In the genomic region with DNA sequence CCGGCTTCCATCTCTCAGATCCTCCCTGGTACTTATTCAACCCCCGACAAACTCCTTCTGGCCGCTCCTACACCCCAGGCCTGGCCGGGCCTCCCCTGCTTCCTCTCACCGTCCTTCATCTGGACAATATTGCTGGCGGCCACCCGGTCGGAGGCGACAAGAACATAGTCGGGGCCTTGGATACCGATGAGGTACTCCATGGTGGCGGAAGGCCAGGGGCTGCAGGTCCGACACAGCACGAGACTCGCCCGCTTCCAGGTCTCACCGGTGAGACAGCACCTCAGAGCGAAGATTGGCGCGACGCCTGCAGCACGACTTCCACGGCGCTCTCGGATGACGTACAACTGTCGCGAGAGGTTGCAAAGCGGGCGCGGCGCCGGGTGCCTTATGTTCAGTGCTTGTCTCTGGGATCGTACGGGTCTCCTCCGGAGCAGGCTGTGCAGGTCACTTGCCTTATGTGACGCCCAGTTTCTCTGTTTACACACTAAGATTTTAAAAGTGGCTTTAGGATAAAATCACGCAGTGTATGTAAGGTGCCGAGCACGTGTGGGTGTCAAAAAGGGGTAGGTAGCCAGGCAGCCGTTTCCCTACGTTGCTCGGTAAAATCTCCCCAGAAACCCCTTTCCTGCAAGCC, we compare ENCODE assay signal across 1 cellular context.
TF ChIP-seq lines count a peak whose summit lies in the region.

A gene (minus strand): TSS at position 294 of the 634 bp plus-strand sequence. CDS start 94 bp downstream, at position 200.

TF ChIP-seq in liver, 16 proteins besides CTCF, POLR2A, EP300 and RAD21 (continued from another document):
- peak; percentile 33 for TF ChIP-seq SP1 (IDR thresholded peaks at IDR 0.05)
- TF ChIP-seq HNF4A (conservative IDR thresholded peaks at IDR 0.05) = peak in 1 of 2 donors; percentile 32
- TF ChIP-seq JUND (IDR thresholded peaks at IDR 0.05) = no peak
- peak; percentile 48 for TF ChIP-seq FOXA2 (IDR thresholded peaks at IDR 0.05)
- peak in 1 of 2 donors; percentile 52 for TF ChIP-seq GABPA (IDR thresholded peaks at IDR 0.05 in 1 of 2, conservative IDR thresholded peaks at IDR 0.05 in 1 of 2)
- TF ChIP-seq RXRA (IDR thresholded peaks at IDR 0.05) = peak; percentile 49 to 68
- TF ChIP-seq TAF1 (conservative IDR thresholded peaks at IDR 0.05) = peak; percentile 71
- TF ChIP-seq NR2F2 (IDR thresholded peaks at IDR 0.05) = peak; percentile 34
- TF ChIP-seq, protein P1, sequence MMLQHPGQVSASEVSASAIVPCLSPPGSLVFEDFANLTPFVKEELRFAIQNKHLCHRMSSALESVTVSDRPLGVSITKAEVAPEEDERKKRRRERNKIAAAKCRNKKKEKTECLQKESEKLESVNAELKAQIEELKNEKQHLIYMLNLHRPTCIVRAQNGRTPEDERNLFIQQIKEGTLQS (IDR thresholded peaks at IDR 0.05) = no peak
- TF ChIP-seq, protein P2, sequence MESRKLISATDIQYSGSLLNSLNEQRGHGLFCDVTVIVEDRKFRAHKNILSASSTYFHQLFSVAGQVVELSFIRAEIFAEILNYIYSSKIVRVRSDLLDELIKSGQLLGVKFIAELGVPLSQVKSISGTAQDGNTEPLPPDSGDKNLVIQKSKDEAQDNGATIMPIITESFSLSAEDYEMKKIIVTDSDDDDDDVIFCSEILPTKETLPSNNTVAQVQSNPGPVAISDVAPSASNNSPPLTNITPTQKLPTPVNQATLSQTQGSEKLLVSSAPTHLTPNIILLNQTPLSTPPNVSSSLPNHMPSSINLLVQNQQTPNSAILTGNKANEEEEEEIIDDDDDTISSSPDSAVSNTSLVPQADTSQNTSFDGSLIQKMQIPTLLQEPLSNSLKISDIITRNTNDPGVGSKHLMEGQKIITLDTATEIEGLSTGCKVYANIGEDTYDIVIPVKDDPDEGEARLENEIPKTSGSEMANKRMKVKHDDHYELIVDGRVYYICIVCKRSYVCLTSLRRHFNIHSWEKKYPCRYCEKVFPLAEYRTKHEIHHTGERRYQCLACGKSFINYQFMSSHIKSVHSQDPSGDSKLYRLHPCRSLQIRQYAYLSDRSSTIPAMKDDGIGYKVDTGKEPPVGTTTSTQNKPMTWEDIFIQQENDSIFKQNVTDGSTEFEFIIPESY (IDR thresholded peaks at IDR 0.05) = peak; percentile 99
